20 cellular contexts compared by ENCODE assay signal in genomic region chr17:65743313-65743665, GRCh38.
DNase-seq lines count a peak whose midpoint lies in the region; ATAC-seq, FAIRE-seq and TF ChIP-seq lines count a peak whose summit lies in the region.
"Had no signal": no experiment of that assay in that cellular context is flagged by ENCODE, and none has a peak within 500 bp of the region (broad histone marks: within the 10 kb centered on the region; RNA-seq: fewer than 3 reads in every experiment).

No MANE protein-coding gene starts in this region.

- H2AK5ac ChIP-seq in IMR-90 (ENCODE audit: low read depth, low read length) = no peak overlapping the region

- H3K36me3 Mint-ChIP-seq in chondrocyte (ENCODE audit: low read depth) = no peaks in the 10 kb centered on the region
- H3K36me3 Mint-ChIP-seq in activated T-helper 2 cell treated with anti-CD3 and anti-CD28 coated beads, Interferon-gamma antibody, Interleukin-2, Interleukin-4, amounts not matched to agents 10 μg/mL and 5 μg/mL and 100 μg/mL, durations not matched to agents 14 hours and 24 hours and 36 hours (ENCODE audit: low read depth) = no peaks in the 10 kb centered on the region
- no peaks in the 10 kb centered on the region for H3K36me3 Mint-ChIP-seq in T-cell
- no peaks in the 10 kb centered on the region for H3K36me3 Mint-ChIP-seq in CD4-positive, alpha-beta memory T cell

- no peak overlapping the region for H2BK5ac ChIP-seq in IMR-90 (ENCODE audit: low read depth, low read length, poor library complexity, severe bottlenecking)

- FAIRE-seq in A204.1 (lab: Jason Lieb, UNC) = peak; percentile 61
- FAIRE-seq: GM18507 had no signal

- no peak overlapping the region for H3K23ac ChIP-seq in IMR-90 (ENCODE audit: low read depth, low read length)

- TF ChIP-seq CTCF in IMR-90 (conservative IDR thresholded peaks at IDR 0.05; ENCODE audit: low read depth, low read length) (no peak), chondrocyte (IDR thresholded peaks at IDR 0.05) (no peak), left lung (IDR thresholded peaks at IDR 0.05) (no peak)

- H3K27ac Mint-ChIP-seq in chondrocyte (ENCODE audit: unreplicated experiment) (peak overlapping the region; percentile 89), T-cell (no peak overlapping the region)
- H3K27ac Mint-ChIP-seq in activated T-helper 2 cell treated with anti-CD3 and anti-CD28 coated beads, Interferon-gamma antibody, Interleukin-2, Interleukin-4, amounts not matched to agents 10 μg/mL and 5 μg/mL and 100 μg/mL, durations not matched to agents 14 hours and 24 hours and 36 hours = no peak overlapping the region
- H3K27ac Mint-ChIP-seq in CD4-positive, alpha-beta memory T cell = peak overlapping the region in 1 of 7 donors; percentile 48
- H3K27ac Mint-ChIP-seq: activated naive CD4-positive, alpha-beta T cell treated with anti-CD3 and anti-CD28 coated beads for 36 hours; stimulated activated naive CD8-positive, alpha-beta T cell treated with anti-CD3 and anti-CD28 coated beads, Interleukin-15, amount 100 ng/mL, for 72 hours had no signal

- H3K4me2 ChIP-seq in IMR-90 (ENCODE audit: low read depth, low read length) = no peak overlapping the region

- BruUV-seq in IMR-90 (replicated peaks; lab: Mats Ljungman, UMichigan) = no TSS peak

- H4K20me1 ChIP-seq in IMR-90 (ENCODE audit: insufficient read depth, low read length) = no peaks in the 10 kb centered on the region

- H3K14ac ChIP-seq in IMR-90 (replicated peaks; ENCODE audit: low read depth, low read length) = no peak overlapping the region

- H3K79me1 ChIP-seq in IMR-90 (ENCODE audit: low read depth in 1 of 2, low read length in 2 of 2) = no peaks in the 10 kb centered on the region

- H3K9me1 ChIP-seq in IMR-90 (ENCODE audit: insufficient read depth, low read length) = no peaks in the 10 kb centered on the region

- DNase-seq in IMR-90 (peak; percentile 51), chondrocyte (ENCODE audit: low spot score) (no peak), left lung (no peak), T-cell (no peak)
- DNase-seq in activated T-helper 2 cell treated with anti-CD3 and anti-CD28 coated beads, Interferon-gamma antibody, Interleukin-2, Interleukin-4, amounts not matched to agents 10 μg/mL and 5 μg/mL and 100 μg/mL, durations not matched to agents 14 hours and 24 hours and 36 hours (ENCODE audit: low spot score) = no peak
- no peak for DNase-seq in CD4-positive, alpha-beta memory T cell
- DNase-seq: Calu3; caudate nucleus; GOT3; KG1; lower lobe of right lung; NCI-H1417 treated with DMSO at 0.1 percent for 48 hours; NCI-H446; spleen; stimulated activated naive CD8-positive, alpha-beta T cell treated with anti-CD3 and anti-CD28 coated beads, Interleukin-15, amount 100 ng/mL, for 72 hours had no signal

- H3K18ac ChIP-seq in IMR-90 (ENCODE audit: low read depth, low read length) = no peak overlapping the region

- H3K9ac ChIP-seq in IMR-90 (ENCODE audit: low read depth, low read length) = no peak overlapping the region

- no peak overlapping the region for H2AK9ac ChIP-seq in IMR-90 (replicated peaks; ENCODE audit: low read depth, low read length, poor library complexity)

- H2BK15ac ChIP-seq in IMR-90 (ENCODE audit: low read depth, low read length) = no peak overlapping the region

- TF ChIP-seq POLR2A in IMR-90 (IDR thresholded peaks at IDR 0.05; ENCODE audit: low read depth, low read length) = no peak

- no peak overlapping the region for H3K56ac ChIP-seq in IMR-90 (ENCODE audit: extremely low read depth, insufficient read depth, low read length)

- dilution Hi-C loops in IMR-90 (cut with HindIII; ENCODE audit: low sequenced_read_pairs, unreplicated experiment) = no loop called here

- H3K27me3 ChIP-seq in IMR-90 (ENCODE audit: control insufficient read depth, insufficient read depth, low read length) (no peaks in the 10 kb centered on the region), left lung (no peaks in the 10 kb centered on the region)
- H3K27me3 ChIP-seq in CD4-positive, alpha-beta memory T cell (ENCODE audit: insufficient read depth, low read length) = no peaks in the 10 kb centered on the region
- H3K27me3 ChIP-seq: spleen had no signal

- no peak overlapping the region for H4K91ac ChIP-seq in IMR-90 (ENCODE audit: insufficient read depth, low read depth, low read length)

- H3K4me1 Mint-ChIP-seq in chondrocyte (ENCODE audit: low read depth) (peaks cover 36% of the 10 kb centered on the region), T-cell (peaks cover 18 to 25% (median 19%) of the 10 kb centered on the region in 3 donors)
- H3K4me1 Mint-ChIP-seq in activated T-helper 2 cell treated with anti-CD3 and anti-CD28 coated beads, Interferon-gamma antibody, Interleukin-2, Interleukin-4, amounts not matched to agents 10 μg/mL and 5 μg/mL and 100 μg/mL, durations not matched to agents 14 hours and 24 hours and 36 hours (ENCODE audit: low read depth) = peaks cover 12% of the 10 kb centered on the region
- H3K4me1 Mint-ChIP-seq in CD4-positive, alpha-beta memory T cell = peaks cover 17 to 19% (median 17%) of the 10 kb centered on the region in 4 donors

- no peak overlapping the region for H2BK20ac ChIP-seq in IMR-90 (ENCODE audit: low read depth, low read length)

- H3K4ac ChIP-seq in IMR-90 (ENCODE audit: low read depth, low read length) = no peak overlapping the region

- H3K27me3 Mint-ChIP-seq in chondrocyte (ENCODE audit: low read depth) (no peaks in the 10 kb centered on the region), T-cell (no peaks in the 10 kb centered on the region)
- no peaks in the 10 kb centered on the region for H3K27me3 Mint-ChIP-seq in activated T-helper 2 cell treated with anti-CD3 and anti-CD28 coated beads, Interferon-gamma antibody, Interleukin-2, Interleukin-4, amounts not matched to agents 10 μg/mL and 5 μg/mL and 100 μg/mL, durations not matched to agents 14 hours and 24 hours and 36 hours (ENCODE audit: low read depth)
- H3K27me3 Mint-ChIP-seq in CD4-positive, alpha-beta memory T cell = no peaks in the 10 kb centered on the region
- H3K27me3 Mint-ChIP-seq: stimulated activated naive CD8-positive, alpha-beta T cell treated with anti-CD3 and anti-CD28 coated beads, Interleukin-15, amount 100 ng/mL, for 72 hours had no signal

- no peak for TF ChIP-seq RAD21 in IMR-90 (IDR thresholded peaks at IDR 0.05; ENCODE audit: low read length)

- H3K9me3 Mint-ChIP-seq in chondrocyte (ENCODE audit: low read depth) (no peaks in the 10 kb centered on the region), T-cell (peaks cover 0 to 5% (median 2%) of the 10 kb centered on the region in 3 donors)
- H3K9me3 Mint-ChIP-seq in activated T-helper 2 cell treated with anti-CD3 and anti-CD28 coated beads, Interferon-gamma antibody, Interleukin-2, Interleukin-4, amounts not matched to agents 10 μg/mL and 5 μg/mL and 100 μg/mL, durations not matched to agents 14 hours and 24 hours and 36 hours = no peaks in the 10 kb centered on the region
- H3K9me3 Mint-ChIP-seq in CD4-positive, alpha-beta memory T cell = peaks cover 0 to 8% (median 0%) of the 10 kb centered on the region in 8 donors
- H3K9me3 Mint-ChIP-seq: stimulated activated naive CD8-positive, alpha-beta T cell treated with anti-CD3 and anti-CD28 coated beads, Interleukin-15, amount 100 ng/mL, for 72 hours had no signal

- no peak overlapping the region for H2BK120ac ChIP-seq in IMR-90 (ENCODE audit: low read depth, low read length)

- H3K4me3 ChIP-seq in IMR-90 (ENCODE audit: insufficient read depth, low read depth, low read length) = no peak overlapping the region
- no peak overlapping the region for H3K4me3 ChIP-seq in left lung
- H3K4me3 ChIP-seq in CD4-positive, alpha-beta memory T cell (ENCODE audit: low read length in 2 of 2) = no peak overlapping the region
- H3K4me3 ChIP-seq: lower lobe of right lung, spleen had no signal

- H3K4me1 ChIP-seq in IMR-90 (ENCODE audit: control insufficient read depth, insufficient read depth, low read length) = peaks cover 2% of the 10 kb centered on the region; the same call in 1 of the 2 replicates
- H3K4me1 ChIP-seq in left lung = peaks cover 6 to 11% of the 10 kb centered on the region in 2 donors
- H3K4me1 ChIP-seq in CD4-positive, alpha-beta memory T cell (ENCODE audit: insufficient read depth, low read length) = peaks cover 21% of the 10 kb centered on the region

- H3K27ac ChIP-seq in IMR-90 (ENCODE audit: insufficient read depth, low read length) = no peak overlapping the region
- H3K27ac ChIP-seq in left lung = peak overlapping the region in 1 of 2 donors; percentile 6
- no peak overlapping the region for H3K27ac ChIP-seq in CD4-positive, alpha-beta memory T cell (ENCODE audit: low read depth, low read length)
- H3K27ac ChIP-seq: VCaP had no signal

- intact Hi-C loops in IMR-90 (cut with micrococcal nuclease) = no loop called here
- intact Hi-C loops in left lung (cut with DNase I) = no loop called here
- intact Hi-C loops in activated T-helper 2 cell treated with anti-CD3 and anti-CD28 coated beads, Interferon-gamma antibody, Interleukin-2, Interleukin-4, amounts not matched to agents 10 μg/mL and 5 μg/mL and 100 μg/mL, durations not matched to agents 14 hours and 24 hours and 36 hours (cut with micrococcal nuclease) = no loop called here
- intact Hi-C loops in CD4-positive, alpha-beta memory T cell (cut with micrococcal nuclease) = no loop called here

- H2AFZ ChIP-seq in IMR-90 (replicated peaks; ENCODE audit: low read length, poor library complexity) = no peak overlapping the region

- peaks cover 5% of the 10 kb centered on the region for H3K9me3 ChIP-seq in IMR-90 (ENCODE audit: control insufficient read depth, insufficient read depth, low read length)
- H3K9me3 ChIP-seq in left lung = peaks cover 0 to 7% of the 10 kb centered on the region in 2 donors
- H3K9me3 ChIP-seq in CD4-positive, alpha-beta memory T cell (ENCODE audit: control insufficient read depth in 1 of 2, low read length in 2 of 2) = no peaks in the 10 kb centered on the region

- ATAC-seq in IMR-90 (ENCODE audit: low read depth) (peak; percentile 44; the same call in 1 of the 2 replicates), left lung (peak; percentile 25), GM18520 (IDR thresholded peaks at IDR 0.05; ENCODE audit: unreplicated experiment) (no peak), T-cell (replicated peaks in 1 of 4) (no peak)
- ATAC-seq: stimulated activated naive CD8-positive, alpha-beta T cell treated with anti-CD3 and anti-CD28 coated beads, Interleukin-15, amount 100 ng/mL, for 72 hours had no signal

- H3K36me3 ChIP-seq in IMR-90 (ENCODE audit: control insufficient read depth, insufficient read depth, low read length) (no peaks in the 10 kb centered on the region), left lung (no peaks in the 10 kb centered on the region)
- no peaks in the 10 kb centered on the region for H3K36me3 ChIP-seq in CD4-positive, alpha-beta memory T cell (ENCODE audit: insufficient read depth, low read length)
- H3K36me3 ChIP-seq: lower lobe of right lung, spleen had no signal

- CTCF ChIA-PET in IMR-90 (lab: Yijun Ruan, JAX) (no interaction called here), T-cell (lab: Charles Lee) (no interaction called here)
- CTCF ChIA-PET in CD4-positive, alpha-beta memory T cell (lab: Charles Lee; ENCODE audit: partially characterized antibody) = no interaction called here

- no peak overlapping the region for H4K8ac ChIP-seq in IMR-90 (ENCODE audit: low read depth in 2 of 2, low read length in 2 of 2)

- peak overlapping the region; percentile 46 for H3K4me3 Mint-ChIP-seq in chondrocyte (ENCODE audit: unreplicated experiment)
- H3K4me3 Mint-ChIP-seq in activated T-helper 2 cell treated with anti-CD3 and anti-CD28 coated beads, Interferon-gamma antibody, Interleukin-2, Interleukin-4, amounts not matched to agents 10 μg/mL and 5 μg/mL and 100 μg/mL, durations not matched to agents 14 hours and 24 hours and 36 hours (ENCODE audit: low read depth) = no peak overlapping the region
- H3K4me3 Mint-ChIP-seq in T-cell = peak overlapping the region in 1 of 3 donors; percentile 62
- H3K4me3 Mint-ChIP-seq in CD4-positive, alpha-beta memory T cell = peak overlapping the region in 1 of 8 donors; percentile 65
- H3K4me3 Mint-ChIP-seq: activated naive CD4-positive, alpha-beta T cell treated with anti-CD3 and anti-CD28 coated beads for 36 hours; stimulated activated naive CD8-positive, alpha-beta T cell treated with anti-CD3 and anti-CD28 coated beads, Interleukin-15, amount 100 ng/mL, for 72 hours had no signal

- H4K5ac ChIP-seq in IMR-90 (ENCODE audit: low read depth, low read length) = no peak overlapping the region

- in situ Hi-C loops in IMR-90 (cut with MboI; ENCODE audit: low sequenced_read_pairs) = no loop called here

- no CpG with 5 or more reads among the region's 1 CpG for WGBS in IMR-90 (ENCODE audit: extremely low coverage in 2 of 2, insufficient read length in 1 of 2), 2 experiments

- POLR2A ChIA-PET in IMR-90 (lab: Charles Lee; ENCODE audit: unreplicated experiment) = no interaction called here
- POLR2A ChIA-PET in T-cell (lab: Charles Lee) = no interaction called here
- POLR2A ChIA-PET in CD4-positive, alpha-beta memory T cell (lab: Charles Lee; ENCODE audit: partially characterized antibody) = no interaction called here

Comparison
In these comparisons a context has a peak if more than half of its experiments do, and no peak if none do; other contexts are left out.
1. ATAC-seq: peak in IMR-90 (single experiment) and left lung (single experiment); none in GM18520 (single experiment) and T-cell (0 of 4).